Comparison of ENCODE assay signal across 18 cellular contexts in genomic region chr12:2408262-2408661, GRCh38.
"Had no signal": no experiment of that assay in that cellular context is flagged by ENCODE, and none has a peak within 500 bp of the region (broad histone marks: within the 10 kb centered on the region; RNA-seq: fewer than 3 reads in every experiment).

No MANE protein-coding gene starts in this region.

- ATAC-seq: K562, T-cell had no signal

- DNase-seq: NCI-H1048, NCI-H1105, NCI-H1417, NCI-H1436 treated with DMSO at 0.1 percent for 48 hours, NCI-H1694 treated with DMSO at 0.1 percent for 48 hours, NCI-H1930, NCI-H2081, NCI-H2107, NCI-H2227 treated with DMSO at 0.1 percent for 48 hours, NCI-H524 treated with DMSO at 0.1 percent for 48 hours, NCI-H69, NCI-H774, Right ventricle myocardium superior, RPMI8226, SIG-M5, SW 1271, T-cell had no signal
